Comparison of ENCODE assay signal across 29 cellular contexts in the genomic region with DNA sequence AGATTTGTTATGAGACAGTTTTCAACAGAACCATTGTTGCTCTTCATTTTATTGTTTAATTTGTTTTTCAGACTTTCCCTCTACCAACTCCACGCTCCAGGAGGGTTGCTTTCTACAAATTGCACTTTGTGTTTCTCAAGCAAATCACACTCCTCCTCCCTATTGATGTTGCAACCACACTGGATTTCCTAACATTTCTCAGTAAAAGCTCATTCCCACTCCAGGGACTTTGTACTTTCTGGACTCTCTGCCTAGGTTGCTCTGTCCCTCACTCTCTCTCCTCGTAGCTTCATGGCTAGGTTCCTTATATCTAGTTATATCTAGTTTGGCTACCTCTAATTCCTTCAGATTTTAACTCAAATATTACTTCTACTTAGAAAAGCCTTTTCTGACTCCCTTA. TPM values are rescaled to one million over a fixed set of nuclear protein-coding genes. Genes with fewer than 3 reads are reported as not detected.
"Had no signal": no experiment of that assay in that cellular context is flagged by ENCODE, and none has a peak within 500 bp of the region (broad histone marks: within the 10 kb centered on the region; RNA-seq: fewer than 3 reads in every experiment).

No MANE protein-coding gene starts in this region.

- ATAC-seq: activated CD4-positive, CD25-positive, alpha-beta regulatory T cell treated with anti-CD3 and anti-CD28 coated beads, Interleukin-2, amount 50 U/mL, for 24 hours; activated CD8-positive, alpha-beta T cell treated with anti-CD3 and anti-CD28 coated beads for 36 hours; activated T-cell treated with anti-CD3 and anti-CD28 coated beads, Interleukin-2, amount 50 U/mL, for 72 hours had no signal

- H3K4me3 ChIP-seq: adrenal gland, breast epithelium, Peyer's patch, SJCRH30 had no signal

- H3K4me1 ChIP-seq: adrenal gland, breast epithelium, SJCRH30 had no signal

- H3K27me3 ChIP-seq: adrenal gland, breast epithelium, Peyer's patch, SJCRH30 had no signal

- H3K9me3 ChIP-seq: adrenal gland, breast epithelium, Peyer's patch, SJCRH30, SK-N-SH had no signal

- H3K9ac ChIP-seq: SK-N-SH had no signal

- H3K4me2 ChIP-seq: SK-N-SH had no signal

- DNase-seq: activated CD4-positive, alpha-beta T cell treated with anti-CD3 and anti-CD28 coated beads for 4 hours; activated CD8-positive, alpha-beta memory T cell treated with anti-CD3 and anti-CD28 coated beads, Interleukin-2, amount 50 U/mL, for 4 hours; activated CD8-positive, alpha-beta T cell treated with anti-CD3 and anti-CD28 coated beads for 36 hours; activated naive CD4-positive, alpha-beta T cell treated with anti-CD3 and anti-CD28 coated beads, Interleukin-2, amount 50 U/mL, for 16 hours; activated naive CD8-positive, alpha-beta T cell treated with anti-CD3 and anti-CD28 coated beads, Interleukin-2, amount 10 ng/mL, durations not matched to agents 7 days and 5 days; activated T-cell treated with anti-CD3 and anti-CD28 coated beads, Interleukin-2, amount 50 U/mL, for 72 hours; adrenal gland; aorta; caudate nucleus; NCI-H1092; NCI-H1417; NCI-H1930; NCI-H2171 treated with DMSO at 0.1 percent for 48 hours; NCI-H345; NCI-H510A; NCI-H69; NK-92 treated with Interleukin-12 subunit alpha and Interleukin-12 subunit beta, amount 100 ng/mL, for 24 hours; Peyer's patch; Right ventricle myocardium superior; SJCRH30; SK-N-SH; T-helper 1 cell; WERI-Rb-1 had no signal

- H3K36me3 ChIP-seq: adrenal gland, breast epithelium, Peyer's patch, SJCRH30, WERI-Rb-1 had no signal

- H3K27ac ChIP-seq: adrenal gland, breast epithelium, Peyer's patch, RWPE1, SJCRH30, WERI-Rb-1 had no signal

RNA-seq across cellular contexts. Expression of a gene that starts 20.3 kb away (rescaled TPM):
- total RNA-seq: activated CD8-positive, alpha-beta T cell treated with anti-CD3 and anti-CD28 coated beads for 36 hours; activated naive CD8-positive, alpha-beta T cell treated with anti-CD3 and anti-CD28 coated beads, Interleukin-2, amount 10 ng/mL, durations not matched to agents 7 days and 5 days; activated T-cell treated with anti-CD3 and anti-CD28 coated beads, Interleukin-2, amount 50 U/mL, for 72 hours; adrenal gland; aorta; breast epithelium; LHCN-M2; M059J; Peyer's patch; Right ventricle myocardium superior; SJCRH30; T-helper 2 cell treated with Interferon-gamma antibody and Interleukin-4, amounts not matched to agents 100 ng/mL and 5 ng/mL, for 36 hours had no signal
- polyA plus RNA-seq: adrenal gland, aorta, SK-N-SH had no signal

RNA-seq across cellular contexts. Expression of a gene that starts 22.6 kb away (rescaled TPM):
- total RNA-seq: activated CD8-positive, alpha-beta T cell treated with anti-CD3 and anti-CD28 coated beads for 36 hours; activated naive CD8-positive, alpha-beta T cell treated with anti-CD3 and anti-CD28 coated beads, Interleukin-2, amount 10 ng/mL, durations not matched to agents 7 days and 5 days; activated T-cell treated with anti-CD3 and anti-CD28 coated beads, Interleukin-2, amount 50 U/mL, for 72 hours; adrenal gland; aorta; LHCN-M2; M059J; Peyer's patch; Right ventricle myocardium superior; SJCRH30; T-helper 2 cell treated with Interferon-gamma antibody and Interleukin-4, amounts not matched to agents 100 ng/mL and 5 ng/mL, for 36 hours had no signal
- polyA plus RNA-seq: SK-N-SH had no signal

RNA-seq across cellular contexts. Expression of a gene that starts 53.4 kb away (rescaled TPM):
- total RNA-seq: activated CD8-positive, alpha-beta T cell treated with anti-CD3 and anti-CD28 coated beads for 36 hours; activated naive CD8-positive, alpha-beta T cell treated with anti-CD3 and anti-CD28 coated beads, Interleukin-2, amount 10 ng/mL, durations not matched to agents 7 days and 5 days; activated T-cell treated with anti-CD3 and anti-CD28 coated beads, Interleukin-2, amount 50 U/mL, for 72 hours; adrenal gland; aorta; LHCN-M2; M059J; Peyer's patch; Right ventricle myocardium superior; SJCRH30; T-helper 2 cell treated with Interferon-gamma antibody and Interleukin-4, amounts not matched to agents 100 ng/mL and 5 ng/mL, for 36 hours had no signal
- polyA plus RNA-seq: adrenal gland, aorta, SK-N-SH had no signal
